23 cellular contexts compared by ENCODE assay signal in the genomic region with DNA sequence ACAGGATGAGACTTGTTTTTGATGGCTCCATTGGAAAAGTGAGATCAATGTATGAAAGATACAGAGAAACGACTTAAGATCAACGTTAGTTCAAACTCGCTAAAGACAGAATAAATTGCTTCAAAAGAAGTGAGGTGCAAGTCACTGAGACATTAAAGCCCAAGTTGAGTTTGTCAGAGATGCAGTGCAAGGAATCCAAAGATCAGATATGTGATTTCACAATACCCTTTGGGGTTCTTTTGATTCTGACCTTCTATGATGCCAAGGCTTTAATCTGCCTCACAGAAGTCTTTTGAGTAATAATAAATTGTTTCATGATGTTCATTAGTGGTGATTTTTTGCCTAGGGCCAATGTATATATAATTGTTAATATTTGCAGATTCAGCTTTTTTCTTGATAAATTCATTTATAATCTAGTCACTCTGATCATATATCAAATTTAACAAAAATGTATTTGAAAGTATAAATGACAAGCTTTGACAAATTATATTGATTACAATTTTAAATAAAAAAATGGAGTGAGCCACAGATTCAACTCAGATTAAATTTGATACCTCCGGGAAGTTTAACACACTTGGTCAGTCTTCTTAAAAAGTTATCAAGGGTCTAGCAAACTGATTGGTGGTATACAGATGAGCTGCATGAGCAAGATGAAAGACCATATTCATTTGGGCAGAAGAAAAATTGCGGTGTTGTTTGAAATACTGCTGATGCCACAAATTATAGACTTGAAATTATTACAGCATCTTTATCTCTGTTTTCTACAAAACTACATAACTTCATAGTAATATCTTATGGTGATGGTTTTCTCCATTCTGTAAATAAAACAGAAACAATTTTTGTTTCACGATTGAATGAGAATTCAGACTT.
"Had no signal": no experiment of that assay in that cellular context is flagged by ENCODE, and none has a peak within 500 bp of the region (broad histone marks: within the 10 kb centered on the region; RNA-seq: fewer than 3 reads in every experiment).

No MANE protein-coding gene starts in this region.

- H3K27me3 Mint-ChIP-seq: progenitor cell of endocrine pancreas had no signal

- H3K36me3 Mint-ChIP-seq: naive thymus-derived CD8-positive, alpha-beta T cell; stimulated activated effector memory CD8-positive, alpha-beta T cell treated with anti-CD3 and anti-CD28 coated beads, Interleukin-12 subunit alpha, Interleukin-12 subunit beta, amount 100 ng/mL, for 72 hours had no signal

- H3K9me3 Mint-ChIP-seq: nephron had no signal

- ATAC-seq: left colon; left lung; lower lobe of right lung; naive thymus-derived CD8-positive, alpha-beta T cell; stimulated activated effector memory CD8-positive, alpha-beta T cell treated with anti-CD3 and anti-CD28 coated beads, Interleukin-12 subunit alpha, Interleukin-12 subunit beta, amount 100 ng/mL, for 72 hours; upper lobe of right lung had no signal

- FAIRE-seq: keratinocyte, small intestine, urothelium cell line had no signal

- DNase-seq: hippocampal formation; left colon; left lung; lower lobe of right lung; mammary epithelial cell; mesenchymal stem cell; naive thymus-derived CD8-positive, alpha-beta T cell; ovary; sigmoid colon; small intestine; spleen; stimulated activated CD4-positive, alpha-beta T cell treated with anti-CD3 and anti-CD28 coated beads, Interleukin-4, amount 100 ng/mL, for 24 hours; stimulated activated naive CD4-positive, alpha-beta T cell; substantia nigra; transverse colon; upper lobe of right lung had no signal

- H3K36me3 ChIP-seq: left lung, lower lobe of right lung, ovary, right atrium auricular region, sigmoid colon, spleen, transverse colon, upper lobe of right lung had no signal

- H3K4me3 ChIP-seq: left lung, lower lobe of right lung, ovary, right atrium auricular region, sigmoid colon, spleen, transverse colon, upper lobe of right lung had no signal

- H3K4me1 Mint-ChIP-seq: naive thymus-derived CD8-positive, alpha-beta T cell; nephron; stimulated activated effector memory CD8-positive, alpha-beta T cell treated with anti-CD3 and anti-CD28 coated beads, Interleukin-12 subunit alpha, Interleukin-12 subunit beta, amount 100 ng/mL, for 72 hours had no signal

- H3K27ac ChIP-seq: left lung, lower lobe of right lung, ovary, right atrium auricular region, sigmoid colon, spleen, transverse colon, upper lobe of right lung had no signal

- H3K4me1 ChIP-seq: left lung, lower lobe of right lung, right atrium auricular region, sigmoid colon, spleen, transverse colon, upper lobe of right lung had no signal

- H3K4me3 Mint-ChIP-seq: naive thymus-derived CD8-positive, alpha-beta T cell; nephron; stimulated activated effector memory CD8-positive, alpha-beta T cell treated with anti-CD3 and anti-CD28 coated beads, Interleukin-12 subunit alpha, Interleukin-12 subunit beta, amount 100 ng/mL, for 72 hours; stimulated activated naive CD8-positive, alpha-beta T cell treated with anti-CD3 and anti-CD28 coated beads, Interleukin-15, Interleukin-2, amounts not matched to agents 100 ng/mL and 50 ng/mL, for 24 hours had no signal

- H3K27me3 ChIP-seq: left lung, ovary, right atrium auricular region, sigmoid colon, spleen, transverse colon, upper lobe of right lung had no signal

- H3K9me3 ChIP-seq: left lung, lower lobe of right lung, ovary, right atrium auricular region, sigmoid colon, transverse colon, upper lobe of right lung had no signal

- H3K27ac Mint-ChIP-seq: naive thymus-derived CD8-positive, alpha-beta T cell; nephron; progenitor cell of endocrine pancreas; stimulated activated effector memory CD8-positive, alpha-beta T cell treated with anti-CD3 and anti-CD28 coated beads, Interleukin-12 subunit alpha, Interleukin-12 subunit beta, amount 100 ng/mL, for 72 hours; stimulated activated naive CD8-positive, alpha-beta T cell treated with anti-CD3 and anti-CD28 coated beads, Interleukin-15, Interleukin-2, amounts not matched to agents 100 ng/mL and 50 ng/mL, for 24 hours had no signal
